19 cellular contexts compared by ENCODE assay signal in genomic region chr1:187203257-187203656, GRCh38.
DNase-seq lines count a peak whose midpoint lies in the region; ATAC-seq, FAIRE-seq and TF ChIP-seq lines count a peak whose summit lies in the region.
"Had no signal": no experiment of that assay in that cellular context is flagged by ENCODE, and none has a peak within 500 bp of the region (broad histone marks: within the 10 kb centered on the region; RNA-seq: fewer than 3 reads in every experiment).

No MANE protein-coding gene starts in this region.

- H3K4ac ChIP-seq in neuronal stem cell (ENCODE audit: low read length), result no peak overlapping the region

- no peak overlapping the region for H2BK15ac ChIP-seq in neuronal stem cell (ENCODE audit: low read length)

- H3K18ac ChIP-seq in neuronal stem cell (ENCODE audit: low read length), result no peak overlapping the region

- ATAC-seq in GM19035 (IDR thresholded peaks at IDR 0.05; ENCODE audit: unreplicated experiment), result no peak
- ATAC-seq: activated naive CD8-positive, alpha-beta T cell treated with anti-CD3 and anti-CD28 coated beads, Interleukin-2, amount 50 U/mL, for 24 hours; left cardiac atrium; psoas muscle had no signal

- H3K9me3 ChIP-seq in neuronal stem cell (replicated peaks in 1 of 2; ENCODE audit: control insufficient read depth in 2 of 2, insufficient read depth in 1 of 2, low read depth in 1 of 2, low read length in 2 of 2), result no peaks in the 10 kb centered on the region
- H3K9me3 ChIP-seq: psoas muscle, uterus had no signal

- no peak overlapping the region for H3K14ac ChIP-seq in neuronal stem cell (ENCODE audit: low read length)

- no peak overlapping the region for H2BK12ac ChIP-seq in neuronal stem cell (ENCODE audit: low read length)

- no peaks in the 10 kb centered on the region for H3K4me1 ChIP-seq in neuronal stem cell (ENCODE audit: control insufficient read depth in 2 of 2, insufficient read depth in 1 of 2, low read depth in 1 of 2, low read length in 2 of 2)
- H3K4me1 ChIP-seq: BLaER1, psoas muscle, uterus had no signal

- no peak overlapping the region for H3K4me3 ChIP-seq in astrocyte of the cerebellum (ENCODE audit: low read depth, low read length)
- H3K4me3 ChIP-seq in neuronal stem cell (ENCODE audit: low read length in 2 of 2), result no peak overlapping the region
- H3K4me3 ChIP-seq: BLaER1, psoas muscle, uterus had no signal

- no peak for TF ChIP-seq CTCF in astrocyte of the cerebellum (IDR thresholded peaks at IDR 0.05; ENCODE audit: low read depth, low read length, missing control alignments)

- H3K4me2 ChIP-seq in neuronal stem cell (ENCODE audit: insufficient read depth, low read length, poor library complexity, severe bottlenecking), result no peak overlapping the region
- H3K4me2 ChIP-seq: BLaER1 had no signal

- no peak overlapping the region for H3K27ac ChIP-seq in neuronal stem cell (replicated peaks; ENCODE audit: low read length)
- H3K27ac ChIP-seq: BLaER1, psoas muscle, uterus had no signal

- no peak overlapping the region for H2BK120ac ChIP-seq in neuronal stem cell (ENCODE audit: low read depth, low read length)

- no peak overlapping the region for H3K9ac ChIP-seq in neuronal stem cell (ENCODE audit: low read depth, low read length, poor library complexity)
- H3K9ac ChIP-seq: BLaER1 had no signal

- no peak overlapping the region for H2BK5ac ChIP-seq in neuronal stem cell (ENCODE audit: low read length)

- no peak overlapping the region for H4K8ac ChIP-seq in neuronal stem cell (ENCODE audit: low read depth, low read length)

- peak; percentile 69 for DNase-seq in Daoy (ENCODE audit: low read depth)
- DNase-seq in HTR-8/SVneo (ENCODE audit: insufficient read length, low spot score), result peak; percentile 2
- DNase-seq in astrocyte of the cerebellum (ENCODE audit: low read depth), result peak; percentile 22
- peak; percentile 75 for DNase-seq in islet precursor cell
- DNase-seq in neuronal stem cell (ENCODE audit: low spot score), result no peak
- DNase-seq in middle frontal gyrus (ENCODE audit: extremely low spot score, low spot score), result no peak
- DNase-seq in stimulated activated naive CD4-positive, alpha-beta T cell treated with Interleukin-2 at 50 U/mL for 16 hours (lab: John Stamatoyannopoulos, UW), result no peak
- DNase-seq: activated naive CD8-positive, alpha-beta T cell treated with anti-CD3 and anti-CD28 coated beads, Interleukin-2, amount 50 U/mL, for 24 hours; activated T-cell treated with anti-CD3 and anti-CD28 coated beads for 4 hours; GF-D8; left cardiac atrium; MV-4-11; NCI-H2171; psoas muscle; stimulated activated CD4-positive, alpha-beta T cell treated with anti-CD3 and anti-CD28 coated beads, Interleukin-2, amount 100 ng/mL, for 24 hours; uterus had no signal

- in situ Hi-C loops in astrocyte of the cerebellum (cut with HindIII; ENCODE audit: low sequenced_read_pairs), result no loop called here

- H3K79me1 ChIP-seq in neuronal stem cell (ENCODE audit: low read depth, low read length), result no peaks in the 10 kb centered on the region

- H4K91ac ChIP-seq in neuronal stem cell (ENCODE audit: low read depth, low read length, poor library complexity), result no peak overlapping the region

- no CpG with 5 or more reads among the region's 5 CpGs for WGBS in neuronal stem cell (ENCODE audit: extremely low coverage in 2 of 2, insufficient read length in 2 of 2, insufficient replicate concordance in 1 of 2), 2 donors

- no peak overlapping the region for H3K23ac ChIP-seq in neuronal stem cell (ENCODE audit: low read depth, low read length, poor library complexity)

- no peak overlapping the region for H2AFZ ChIP-seq in neuronal stem cell (ENCODE audit: low read length)

- no peak overlapping the region for H2AK5ac ChIP-seq in neuronal stem cell (ENCODE audit: low read depth, low read length)

- H3K36me3 ChIP-seq in neuronal stem cell (replicated peaks in 1 of 2; ENCODE audit: control insufficient read depth in 2 of 2, insufficient read depth in 2 of 2, low read length in 2 of 2), result no peaks in the 10 kb centered on the region
- H3K36me3 ChIP-seq: BLaER1, uterus had no signal

- no peak for FAIRE-seq in HTR-8/SVneo (lab: Jason Lieb, UNC)
- FAIRE-seq: H1 had no signal

- H3K27me3 ChIP-seq in neuronal stem cell (ENCODE audit: control insufficient read depth in 3 of 3, insufficient read depth in 3 of 3, low read depth in 1 of 3, low read length in 3 of 3), result no peaks in the 10 kb centered on the region
- H3K27me3 ChIP-seq: BLaER1, uterus had no signal

Comparison
In these comparisons a context has a peak if more than half of its experiments do, and no peak if none do; other contexts are left out.
1. DNase-seq: peak in Daoy (single experiment), HTR-8/SVneo (single experiment), astrocyte of the cerebellum (single experiment) and islet precursor cell (single experiment); none in neuronal stem cell (single experiment), middle frontal gyrus (single experiment) and stimulated activated naive CD4-positive, alpha-beta T cell treated with Interleukin-2 at 50 U/mL for 16 hours (single experiment).